Comparison of ENCODE assay signal across 19 cellular contexts in genomic region chr2:234763051-234763909, GRCh38.
A peak's percentile ranks its signal among the peaks of the same experiment; 100 is the strongest.
DNase-seq lines count a peak whose midpoint lies in the region; ATAC-seq and TF ChIP-seq lines count a peak whose summit lies in the region.
"Had no signal": no experiment of that assay in that cellular context is flagged by ENCODE, and none has a peak within 500 bp of the region (broad histone marks: within the 10 kb centered on the region; RNA-seq: fewer than 3 reads in every experiment).

No MANE protein-coding gene starts in this region.

- no peaks in the 10 kb centered on the region for H3K4me1 Mint-ChIP-seq in activated CD8-positive, alpha-beta T cell treated with anti-CD3 and anti-CD28 coated beads for 36 hours (ENCODE audit: low read depth)
- H3K4me1 Mint-ChIP-seq: activated CD4-positive, alpha-beta T cell treated with anti-CD3 and anti-CD28 coated beads, Interleukin-2, amount 10 ng/mL, durations not matched to agents 24 days and 14 days; activated naive CD8-positive, alpha-beta T cell treated with anti-CD3 and anti-CD28 coated beads for 36 hours had no signal

- no peak for DNase-seq in left ventricle myocardium superior
- no peak for DNase-seq in right cardiac atrium
- peak; percentile 65 for DNase-seq in glomerular visceral epithelial cell (ENCODE audit: extremely low spot score)
- no peak for DNase-seq in activated CD8-positive, alpha-beta T cell treated with anti-CD3 and anti-CD28 coated beads for 36 hours
- DNase-seq in esophagus squamous epithelium (lab: John Stamatoyannopoulos, UW), result no peak
- DNase-seq: activated CD4-positive, alpha-beta T cell treated with anti-CD3 and anti-CD28 coated beads, Interleukin-2, amount 10 ng/mL, durations not matched to agents 24 days and 14 days; activated naive CD8-positive, alpha-beta T cell treated with anti-CD3 and anti-CD28 coated beads for 36 hours; activated T-cell treated with anti-CD3 and anti-CD28 coated beads, Interleukin-2, amount 50 U/mL, for 1 hour; AML-193; KBM-7; NCI-H1417 treated with DMSO at 0.1 percent for 48 hours; nephron progenitor cell; retina; SHP77 had no signal

- no peak overlapping the region for H3K4me3 ChIP-seq in right cardiac atrium (ENCODE audit: low read length)
- H3K4me3 ChIP-seq in WI38 (ENCODE audit: low read depth, low read length), result peak overlapping the region; percentile 26; the same call in 1 of the 2 replicates
- no peak overlapping the region for H3K4me3 ChIP-seq in esophagus squamous epithelium

- H3K27ac Mint-ChIP-seq in activated CD8-positive, alpha-beta T cell treated with anti-CD3 and anti-CD28 coated beads for 36 hours, result no peak overlapping the region
- H3K27ac Mint-ChIP-seq: activated CD4-positive, alpha-beta T cell treated with anti-CD3 and anti-CD28 coated beads, Interleukin-2, amount 10 ng/mL, durations not matched to agents 24 days and 14 days; activated naive CD8-positive, alpha-beta T cell treated with anti-CD3 and anti-CD28 coated beads for 36 hours; nephron progenitor cell had no signal

- CTCF ChIA-PET in activated CD8-positive, alpha-beta T cell treated with anti-CD3 and anti-CD28 coated beads for 36 hours (lab: Charles Lee), result no interaction called here

- H3K36me3 Mint-ChIP-seq in activated CD8-positive, alpha-beta T cell treated with anti-CD3 and anti-CD28 coated beads for 36 hours (ENCODE audit: low read depth), result no peaks in the 10 kb centered on the region
- H3K36me3 Mint-ChIP-seq: activated naive CD8-positive, alpha-beta T cell treated with anti-CD3 and anti-CD28 coated beads for 36 hours had no signal

- WGBS in right cardiac atrium, result 57% methylated on average over 14 of the region's 14 CpGs
- WGBS in esophagus squamous epithelium, 2 donors, result 58 to 68% methylated on average over 13 to 14 of the region's 14 CpGs

- no peaks in the 10 kb centered on the region for H3K27me3 ChIP-seq in right cardiac atrium (ENCODE audit: control insufficient read depth, insufficient read depth)
- H3K27me3 ChIP-seq in esophagus squamous epithelium, result peaks cover 0 to 15% (median 0%) of the 10 kb centered on the region in 4 donors

- no peak for TF ChIP-seq POLR2A in esophagus squamous epithelium (IDR thresholded peaks at IDR 0.05)

- intact Hi-C loops in left ventricle myocardium superior (cut with micrococcal nuclease), result no loop called here
- intact Hi-C loops in right cardiac atrium (cut with DNase I), result no loop called here
- intact Hi-C loops in activated CD8-positive, alpha-beta T cell treated with anti-CD3 and anti-CD28 coated beads for 36 hours (cut with micrococcal nuclease), result no loop called here
- intact Hi-C loops in esophagus squamous epithelium (cut with DNase I), result no loop called here

- H3K27me3 Mint-ChIP-seq in activated CD8-positive, alpha-beta T cell treated with anti-CD3 and anti-CD28 coated beads for 36 hours, result peaks cover 11% of the 10 kb centered on the region
- H3K27me3 Mint-ChIP-seq: activated CD4-positive, alpha-beta T cell treated with anti-CD3 and anti-CD28 coated beads, Interleukin-2, amount 10 ng/mL, durations not matched to agents 24 days and 14 days had no signal

- no peaks in the 10 kb centered on the region for H3K9me3 Mint-ChIP-seq in activated CD8-positive, alpha-beta T cell treated with anti-CD3 and anti-CD28 coated beads for 36 hours
- H3K9me3 Mint-ChIP-seq: activated CD4-positive, alpha-beta T cell treated with anti-CD3 and anti-CD28 coated beads, Interleukin-2, amount 10 ng/mL, durations not matched to agents 24 days and 14 days; activated naive CD8-positive, alpha-beta T cell treated with anti-CD3 and anti-CD28 coated beads for 36 hours had no signal

- ATAC-seq in left ventricle myocardium superior (peak; percentile 52), right cardiac atrium (no peak), HG03039 (IDR thresholded peaks at IDR 0.05; ENCODE audit: unreplicated experiment) (no peak), HG03354 (IDR thresholded peaks at IDR 0.05; ENCODE audit: poor library complexity, severe bottlenecking, unreplicated experiment) (no peak)
- no peak for ATAC-seq in activated CD8-positive, alpha-beta T cell treated with anti-CD3 and anti-CD28 coated beads for 36 hours
- ATAC-seq: HCT116 had no signal

- no peaks in the 10 kb centered on the region for H3K4me1 ChIP-seq in right cardiac atrium (ENCODE audit: control insufficient read depth, insufficient read depth, low read length)
- no peaks in the 10 kb centered on the region for H3K4me1 ChIP-seq in esophagus squamous epithelium

- no peaks in the 10 kb centered on the region for H3K9me3 ChIP-seq in right cardiac atrium (ENCODE audit: control insufficient read depth, low read length)
- no peaks in the 10 kb centered on the region for H3K9me3 ChIP-seq in esophagus squamous epithelium

- H3K27ac ChIP-seq in right cardiac atrium (ENCODE audit: low read length) (no peak overlapping the region), esophagus squamous epithelium (no peak overlapping the region)
- H3K27ac ChIP-seq: epithelial cell of prostate had no signal

- H3K4me3 Mint-ChIP-seq in activated CD8-positive, alpha-beta T cell treated with anti-CD3 and anti-CD28 coated beads for 36 hours, result no peak overlapping the region
- H3K4me3 Mint-ChIP-seq: activated CD4-positive, alpha-beta T cell treated with anti-CD3 and anti-CD28 coated beads, Interleukin-2, amount 10 ng/mL, durations not matched to agents 24 days and 14 days; activated naive CD8-positive, alpha-beta T cell treated with anti-CD3 and anti-CD28 coated beads for 36 hours; nephron progenitor cell had no signal

- POLR2A ChIA-PET in activated CD8-positive, alpha-beta T cell treated with anti-CD3 and anti-CD28 coated beads for 36 hours (lab: Charles Lee), result no interaction called here

- H3K36me3 ChIP-seq in esophagus squamous epithelium, result no peaks in the 10 kb centered on the region

- no peak for TF ChIP-seq CTCF in WI38 (IDR thresholded peaks at IDR 0.05; ENCODE audit: low read depth, low read length)
- no peak for TF ChIP-seq CTCF in activated CD8-positive, alpha-beta T cell treated with anti-CD3 and anti-CD28 coated beads for 36 hours (IDR thresholded peaks at IDR 0.05)
- no peak for TF ChIP-seq CTCF in esophagus squamous epithelium (IDR thresholded peaks at IDR 0.05)
